In genomic region chr4:61440306-61440705, GRCh38 we compare ENCODE assay signal across 28 cellular contexts.
"Had no signal": no experiment of that assay in that cellular context is flagged by ENCODE, and none has a peak within 500 bp of the region (broad histone marks: within the 10 kb centered on the region; RNA-seq: fewer than 3 reads in every experiment).

No MANE protein-coding gene starts in this region.

- H3K27ac ChIP-seq: heart left ventricle, right atrium auricular region, stomach, suprapubic skin, tibial artery, upper lobe of right lung had no signal

- H3K4me1 Mint-ChIP-seq: activated CD4-positive, alpha-beta T cell treated with anti-CD3 and anti-CD28 coated beads, Interleukin-2, amount 10 ng/mL, durations not matched to agents 7 days and 5 days; activated naive CD8-positive, alpha-beta T cell treated with anti-CD3 and anti-CD28 coated beads, Interleukin-2, amount 50 U/mL, for 24 hours; activated T-helper 17 cell treated with anti-CD3 and anti-CD28 coated beads, Interleukin-2, amount 50 U/mL, for 72 hours; endodermal cell; immature natural killer cell; memory B cell; stimulated activated naive B cell treated with anti-CD40 and anti-IgM and Interleukin-4, amounts not matched to agents 10 μg/mL and 1 μg/mL and 100 μg/mL, for 72 hours had no signal

- H3K4me3 ChIP-seq: heart left ventricle, right atrium auricular region, stomach, suprapubic skin, tibial artery, upper lobe of right lung had no signal

- H3K27me3 ChIP-seq: heart left ventricle, right atrium auricular region, stomach, suprapubic skin, tibial artery, upper lobe of right lung had no signal

- H3K27me3 Mint-ChIP-seq: activated CD4-positive, alpha-beta T cell treated with anti-CD3 and anti-CD28 coated beads, Interleukin-2, amount 10 ng/mL, durations not matched to agents 7 days and 5 days; activated CD8-positive, alpha-beta T cell treated with anti-CD3 and anti-CD28 coated beads for 36 hours; activated naive CD8-positive, alpha-beta T cell treated with anti-CD3 and anti-CD28 coated beads, Interleukin-2, amount 50 U/mL, for 24 hours; activated T-helper 17 cell treated with anti-CD3 and anti-CD28 coated beads, Interleukin-2, amount 50 U/mL, for 72 hours; memory B cell; natural killer cell treated with Interleukin-12 subunit alpha and Interleukin-12 subunit beta and Interleukin-15 and Interleukin-18, amount 100 ng/mL, for 72 hours; stimulated activated naive B cell treated with anti-CD40 and anti-IgM and Interleukin-4, amounts not matched to agents 10 μg/mL and 1 μg/mL and 100 μg/mL, for 72 hours had no signal

- H3K4me3 Mint-ChIP-seq: activated CD4-positive, alpha-beta T cell treated with anti-CD3 and anti-CD28 coated beads, Interleukin-2, amount 10 ng/mL, durations not matched to agents 7 days and 5 days; activated CD8-positive, alpha-beta T cell treated with anti-CD3 and anti-CD28 coated beads for 36 hours; activated naive CD8-positive, alpha-beta T cell treated with anti-CD3 and anti-CD28 coated beads, Interleukin-2, amount 50 U/mL, for 24 hours; activated T-cell treated with anti-CD3 and anti-CD28 coated beads, Interleukin-2, amount 50 U/mL, for 4 hours; activated T-helper 17 cell treated with anti-CD3 and anti-CD28 coated beads, Interleukin-2, amount 50 U/mL, for 72 hours; endodermal cell; immature natural killer cell; memory B cell; natural killer cell treated with Interleukin-12 subunit alpha and Interleukin-12 subunit beta and Interleukin-15 and Interleukin-18, amount 100 ng/mL, for 72 hours; stimulated activated naive B cell treated with anti-CD40 and anti-IgM and Interleukin-4, amounts not matched to agents 10 μg/mL and 1 μg/mL and 100 μg/mL, for 72 hours; WTC11 had no signal

- H3K36me3 ChIP-seq: heart left ventricle, right atrium auricular region, stomach, suprapubic skin, tibial artery, upper lobe of right lung had no signal

- DNase-seq: activated CD4-positive, alpha-beta T cell treated with anti-CD3 and anti-CD28 coated beads for 1 hour; activated CD4-positive, alpha-beta T cell treated with anti-CD3 and anti-CD28 coated beads, Interleukin-2, amount 10 ng/mL, durations not matched to agents 7 days and 5 days; activated CD8-positive, alpha-beta T cell treated with anti-CD3 and anti-CD28 coated beads for 36 hours; activated gamma-delta T cell treated with Interleukin-2 at 50 U/mL for 16 hours; activated naive CD4-positive, alpha-beta T cell treated with anti-CD3 and anti-CD28 coated beads, Interleukin-2, amount 50 U/mL, for 16 hours; activated naive CD8-positive, alpha-beta T cell treated with anti-CD3 and anti-CD28 coated beads, Interleukin-2, amount 50 U/mL, for 24 hours; activated T-cell treated with anti-CD3 and anti-CD28 coated beads, Interleukin-2, amount 50 U/mL, for 4 hours; amygdala; caudate nucleus; endodermal cell; foreskin fibroblast; heart left ventricle; hypothalamus; immature natural killer cell; stimulated activated CD4-positive, alpha-beta T cell treated with anti-CD3 and anti-CD28 coated beads, Interleukin-15, amount 100 ng/mL, for 24 hours; stimulated activated CD4-positive, alpha-beta T cell treated with anti-CD3 and anti-CD28 coated beads, Interleukin-2, amount 100 ng/mL, for 24 hours; stimulated activated naive B cell treated with anti-CD40 and anti-IgM and Interleukin-4, amounts not matched to agents 10 μg/mL and 1 μg/mL and 100 μg/mL, for 72 hours; stomach; T1000; tibial artery; upper lobe of right lung had no signal

- H3K4me1 ChIP-seq: right atrium auricular region, upper lobe of right lung had no signal

- ATAC-seq: activated CD8-positive, alpha-beta T cell treated with anti-CD3 and anti-CD28 coated beads for 36 hours; activated naive CD8-positive, alpha-beta T cell treated with anti-CD3 and anti-CD28 coated beads, Interleukin-2, amount 50 U/mL, for 24 hours; activated T-cell treated with anti-CD3 and anti-CD28 coated beads, Interleukin-2, amount 50 U/mL, for 4 hours; activated T-helper 17 cell treated with anti-CD3 and anti-CD28 coated beads, Interleukin-2, amount 50 U/mL, for 72 hours; esophagus mucosa; heart left ventricle; natural killer cell treated with Interleukin-12 subunit alpha and Interleukin-12 subunit beta and Interleukin-15 and Interleukin-18, amount 100 ng/mL, for 72 hours; stimulated activated naive B cell treated with anti-CD40 and anti-IgM and Interleukin-4, amounts not matched to agents 10 μg/mL and 1 μg/mL and 100 μg/mL, for 72 hours; upper lobe of right lung; WTC11 had no signal

- H3K9me3 ChIP-seq: heart left ventricle, right atrium auricular region, stomach, suprapubic skin, tibial artery, upper lobe of right lung had no signal

- H3K27ac Mint-ChIP-seq: activated CD4-positive, alpha-beta T cell treated with anti-CD3 and anti-CD28 coated beads, Interleukin-2, amount 10 ng/mL, durations not matched to agents 7 days and 5 days; activated CD8-positive, alpha-beta T cell treated with anti-CD3 and anti-CD28 coated beads for 36 hours; activated naive CD8-positive, alpha-beta T cell treated with anti-CD3 and anti-CD28 coated beads, Interleukin-2, amount 50 U/mL, for 24 hours; activated T-helper 17 cell treated with anti-CD3 and anti-CD28 coated beads, Interleukin-2, amount 50 U/mL, for 72 hours; endodermal cell; immature natural killer cell; memory B cell; natural killer cell treated with Interleukin-12 subunit alpha and Interleukin-12 subunit beta and Interleukin-15 and Interleukin-18, amount 100 ng/mL, for 72 hours; stimulated activated naive B cell treated with anti-CD40 and anti-IgM and Interleukin-4, amounts not matched to agents 10 μg/mL and 1 μg/mL and 100 μg/mL, for 72 hours; WTC11 had no signal

- H3K36me3 Mint-ChIP-seq: immature natural killer cell; memory B cell; stimulated activated naive B cell treated with anti-CD40 and anti-IgM and Interleukin-4, amounts not matched to agents 10 μg/mL and 1 μg/mL and 100 μg/mL, for 72 hours; WTC11 had no signal

- H3K9me3 Mint-ChIP-seq: endodermal cell; stimulated activated naive B cell treated with anti-CD40 and anti-IgM and Interleukin-4, amounts not matched to agents 10 μg/mL and 1 μg/mL and 100 μg/mL, for 72 hours; WTC11 had no signal
